In genomic region chr3:11085078-11085840, GRCh38 we compare ENCODE assay signal across 23 cellular contexts.
DNase-seq lines count a peak whose midpoint lies in the region; TF ChIP-seq lines count a peak whose summit lies in the region.
"Had no signal": no experiment of that assay in that cellular context is flagged by ENCODE, and none has a peak within 500 bp of the region (broad histone marks: within the 10 kb centered on the region; RNA-seq: fewer than 3 reads in every experiment).

No MANE protein-coding gene starts in this region.

- H3K9me3 Mint-ChIP-seq in Caco-2 (ENCODE audit: unreplicated experiment): no peaks in the 10 kb centered on the region
- H3K9me3 Mint-ChIP-seq: central memory CD8-positive, alpha-beta T cell; H9; immature natural killer cell had no signal

- no peaks in the 10 kb centered on the region for H3K4me1 Mint-ChIP-seq in Caco-2 (ENCODE audit: low read depth, unreplicated experiment)
- H3K4me1 Mint-ChIP-seq: central memory CD8-positive, alpha-beta T cell; H9; immature natural killer cell had no signal

- peaks cover 10% of the 10 kb centered on the region for H3K4me1 ChIP-seq in Caco-2
- H3K4me1 ChIP-seq: transverse colon had no signal

- H3K4me3 ChIP-seq in epithelial cell of esophagus (ENCODE audit: low read length): no peak overlapping the region
- H3K4me3 ChIP-seq in Caco-2 (ENCODE audit: low read depth, low read length): no peak overlapping the region
- H3K4me3 ChIP-seq: BLaER1 treated with 17β-estradiol and CSF1 and Interleukin-3, amounts not matched to agents 10 nM and 100 nM; esophagus muscularis mucosa; heart right ventricle; transverse colon had no signal

- H3K4me3 Mint-ChIP-seq in Caco-2 (ENCODE audit: unreplicated experiment): no peak overlapping the region
- H3K4me3 Mint-ChIP-seq: central memory CD8-positive, alpha-beta T cell; H9; immature natural killer cell had no signal

- no peaks in the 10 kb centered on the region for H3K27me3 Mint-ChIP-seq in Caco-2 (ENCODE audit: insufficient read depth, unreplicated experiment)

- intact Hi-C loops in posterior vena cava (cut with DNase I) (no loop called here), Caco-2 (cut with micrococcal nuclease; ENCODE audit: unreplicated experiment) (no loop called here)

- DNase-seq in EH (ENCODE audit: low read depth) (peak; percentile 48), MV-4-11 (lab: John Stamatoyannopoulos, UW) (peak; percentile 51), epithelial cell of esophagus (ENCODE audit: low read depth) (peak; percentile 27), renal cortical epithelial cell (ENCODE audit: low read depth) (peak; percentile 67), posterior vena cava (ENCODE audit: low spot score) (no peak), GM19238 (ENCODE audit: insufficient read length, low spot score) (no peak), Caco-2 (no peak)
- no peak for DNase-seq in activated naive CD4-positive, alpha-beta T cell (lab: John Stamatoyannopoulos, UW)
- DNase-seq: activated gamma-delta T cell; DMS 273 treated with DMSO at 0.1 percent for 48 hours; effector CD4-positive, alpha-beta T cell; H9; heart right ventricle; immature natural killer cell; NCI-H187 treated with DMSO at 0.1 percent for 48 hours; NCI-H446 treated with DMSO at 0.1 percent for 48 hours; occipital lobe; stimulated activated naive CD4-positive, alpha-beta T cell; SW 1271; transverse colon had no signal

- H3K36me3 Mint-ChIP-seq in Caco-2 (ENCODE audit: insufficient read depth, unreplicated experiment): no peaks in the 10 kb centered on the region
- H3K36me3 Mint-ChIP-seq: immature natural killer cell had no signal

- H3K27me3 ChIP-seq in Caco-2 (replicated peaks; ENCODE audit: control insufficient read depth, insufficient read depth, low read length): no peaks in the 10 kb centered on the region
- H3K27me3 ChIP-seq: BLaER1 treated with 17β-estradiol and CSF1 and Interleukin-3, amounts not matched to agents 10 nM and 100 nM; esophagus muscularis mucosa; transverse colon had no signal

- TF ChIP-seq CTCF in epithelial cell of esophagus (IDR thresholded peaks at IDR 0.05; ENCODE audit: insufficient read depth, low read depth, low read length, missing control alignments) (no peak), Caco-2 (IDR thresholded peaks at IDR 0.05; ENCODE audit: insufficient read depth in 1 of 2, low read depth in 1 of 2, low read length in 1 of 2, severe bottlenecking in 1 of 2, unreplicated experiment in 1 of 2) (no peak)

- no peaks in the 10 kb centered on the region for H3K9me3 ChIP-seq in Caco-2
- H3K9me3 ChIP-seq: BLaER1 treated with 17β-estradiol and CSF1 and Interleukin-3, amounts not matched to agents 10 nM and 100 nM; esophagus muscularis mucosa; heart right ventricle; transverse colon had no signal

- CTCF ChIA-PET in Caco-2 (lab: Charles Lee): no interaction called here

- no peak overlapping the region for H3K27ac Mint-ChIP-seq in Caco-2 (ENCODE audit: unreplicated experiment)
- H3K27ac Mint-ChIP-seq: H9, immature natural killer cell had no signal

- BruUV-seq in Caco-2 (replicated peaks; lab: Mats Ljungman, UMichigan): no TSS peak

- POLR2A ChIA-PET in Caco-2 (lab: Charles Lee): no interaction called here

- no peaks in the 10 kb centered on the region for H3K36me3 ChIP-seq in Caco-2 (ENCODE audit: control insufficient read depth, insufficient read depth, low read length)
- H3K36me3 ChIP-seq: BLaER1 treated with 17β-estradiol and CSF1 and Interleukin-3, amounts not matched to agents 10 nM and 100 nM; esophagus muscularis mucosa; heart right ventricle; transverse colon had no signal

Comparison
In these comparisons a context has a peak if more than half of its experiments do, and no peak if none do; other contexts are left out.
1. DNase-seq: peak in EH (single experiment), MV-4-11 (single experiment), epithelial cell of esophagus (single experiment) and renal cortical epithelial cell (single experiment); none in activated naive CD4-positive, alpha-beta T cell (0 of 4), posterior vena cava (single experiment), GM19238 (single experiment) and Caco-2 (0 of 2).